In genomic region chr6:27772261-27773001, GRCh38 we compare ENCODE assay signal across 9 cellular contexts.
DNase-seq lines count a peak whose midpoint lies in the region; ATAC-seq and TF ChIP-seq lines count a peak whose summit lies in the region.
"Had no signal": no experiment of that assay in that cellular context is flagged by ENCODE, and none has a peak within 500 bp of the region (broad histone marks: within the 10 kb centered on the region; RNA-seq: fewer than 3 reads in every experiment).

No MANE protein-coding gene starts in this region.

- H4K91ac ChIP-seq in trophoblast cell (ENCODE audit: low read depth, low read length): no peak overlapping the region

- no peak for TF ChIP-seq EP300 in upper lobe of left lung (IDR thresholded peaks at IDR 0.05)

- no peak overlapping the region for H3K14ac ChIP-seq in trophoblast cell (ENCODE audit: low read length)

- H3K23ac ChIP-seq in trophoblast cell (ENCODE audit: low read length): no peak overlapping the region

- peak overlapping the region; percentile 63 for H3K4me2 ChIP-seq in trophoblast cell (ENCODE audit: low read length)

- ATAC-seq in GM21723 (IDR thresholded peaks at IDR 0.05; ENCODE audit: unreplicated experiment) (peak; percentile 79), Right ventricle myocardium superior (ENCODE audit: poor library complexity) (peak; percentile 97), upper lobe of left lung (ENCODE audit: low FRiP score in 2 of 2) (peak; percentile 93 to 96)

- no peaks in the 10 kb centered on the region for H3K36me3 Mint-ChIP-seq in activated naive CD4-positive, alpha-beta T cell treated with anti-CD3 and anti-CD28 coated beads, Interleukin-2, amount 10 ng/mL, durations not matched to agents 7 days and 5 days
- H3K36me3 Mint-ChIP-seq: activated naive CD8-positive, alpha-beta T cell had no signal

- no peaks in the 10 kb centered on the region for H3K79me2 ChIP-seq in trophoblast cell (ENCODE audit: control insufficient read depth, insufficient read depth, low read length, poor library complexity)

- no peak overlapping the region for H3K27ac ChIP-seq in trophoblast cell (ENCODE audit: low read depth, low read length)
- H3K27ac ChIP-seq in upper lobe of left lung: no peak overlapping the region

- H2BK12ac ChIP-seq in trophoblast cell (ENCODE audit: low read length): no peak overlapping the region

- no peak overlapping the region for H3K4me3 Mint-ChIP-seq in activated naive CD4-positive, alpha-beta T cell treated with anti-CD3 and anti-CD28 coated beads, Interleukin-2, amount 10 ng/mL, durations not matched to agents 7 days and 5 days
- H3K4me3 Mint-ChIP-seq: activated naive CD8-positive, alpha-beta T cell had no signal

- H2AFZ ChIP-seq in trophoblast cell (ENCODE audit: insufficient read depth, low read length, poor library complexity): no peak overlapping the region

- H3K27me3 ChIP-seq in MG63 (no peaks in the 10 kb centered on the region), trophoblast cell (ENCODE audit: insufficient read depth, low read length) (peaks cover 7% of the 10 kb centered on the region), upper lobe of left lung (no peaks in the 10 kb centered on the region)

- no peak overlapping the region for H3K27ac Mint-ChIP-seq in activated naive CD4-positive, alpha-beta T cell treated with anti-CD3 and anti-CD28 coated beads, Interleukin-2, amount 10 ng/mL, durations not matched to agents 7 days and 5 days
- H3K27ac Mint-ChIP-seq: activated naive CD8-positive, alpha-beta T cell had no signal

- H3K4me1 ChIP-seq in trophoblast cell (ENCODE audit: control insufficient read depth in 1 of 2, insufficient read depth in 2 of 2, low read length in 2 of 2): no peaks in the 10 kb centered on the region
- peaks cover 8 to 10% (median 10%) of the 10 kb centered on the region in 4 donors for H3K4me1 ChIP-seq in upper lobe of left lung

- intact Hi-C loops in Right ventricle myocardium superior (cut with DNase I): loop anchor here (5.0 kb wide), 1 partner anchor 125 kb away; no protein-coding TSS in a partner anchor

- CTCF ChIA-PET in activated naive CD4-positive, alpha-beta T cell treated with anti-CD3 and anti-CD28 coated beads, Interleukin-2, amount 10 ng/mL, durations not matched to agents 7 days and 5 days (lab: Charles Lee): interaction anchor here (0.7 to 3.4 kb wide), 14 partner anchors 9 to 1211 kb away, joined by 3 to 53 read pairs (median 6); no protein-coding TSS in a partner anchor

- peak overlapping the region; percentile 59 for H4K8ac ChIP-seq in trophoblast cell (ENCODE audit: low read depth, low read length)

- H3K9ac ChIP-seq in trophoblast cell (ENCODE audit: low read length): no peak overlapping the region

- H4K12ac ChIP-seq in trophoblast cell (ENCODE audit: low read depth, low read length): no peak overlapping the region

- no peaks in the 10 kb centered on the region for H3K9me3 ChIP-seq in MG63
- H3K9me3 ChIP-seq in trophoblast cell (ENCODE audit: insufficient read depth, low read depth, low read length): no peaks in the 10 kb centered on the region
- no peaks in the 10 kb centered on the region for H3K9me3 ChIP-seq in upper lobe of left lung

- no CpG with 5 or more reads among the region's 33 CpGs for WGBS in trophoblast cell (ENCODE audit: extremely low coverage, insufficient coverage, insufficient read length)
- WGBS in upper lobe of left lung, 2 donors: 15 to 24% methylated on average over 13 to 30 of the region's 33 CpGs

- TF ChIP-seq POLR2A in upper lobe of left lung (IDR thresholded peaks at IDR 0.05): no peak

- H3K4me3 ChIP-seq in MG63: no peak overlapping the region
- H3K4me3 ChIP-seq in trophoblast cell (ENCODE audit: low read depth, low read length): no peak overlapping the region
- H3K4me3 ChIP-seq in upper lobe of left lung: no peak overlapping the region

- H3K79me1 ChIP-seq in trophoblast cell (ENCODE audit: low read length): no peaks in the 10 kb centered on the region

- no peaks in the 10 kb centered on the region for H3K9me3 Mint-ChIP-seq in activated naive CD4-positive, alpha-beta T cell treated with anti-CD3 and anti-CD28 coated beads, Interleukin-2, amount 10 ng/mL, durations not matched to agents 7 days and 5 days

- H3K18ac ChIP-seq in trophoblast cell (ENCODE audit: low read length): no peak overlapping the region

- peak; percentile 87 to 95 (median 90) for TF ChIP-seq CTCF in upper lobe of left lung (IDR thresholded peaks at IDR 0.05)

- no peak overlapping the region for H2BK5ac ChIP-seq in trophoblast cell (ENCODE audit: low read depth, low read length, poor library complexity)

- in situ Hi-C loops in SK-MEL-5 (cut with HindIII; ENCODE audit: low pct_unique_long_range_greater_than_20kb, low sequenced_read_pairs): no loop called here

- H3K27me3 Mint-ChIP-seq in activated naive CD4-positive, alpha-beta T cell treated with anti-CD3 and anti-CD28 coated beads, Interleukin-2, amount 10 ng/mL, durations not matched to agents 7 days and 5 days: peaks cover 37% of the 10 kb centered on the region

- H3K36me3 ChIP-seq in MG63: no peaks in the 10 kb centered on the region
- H3K36me3 ChIP-seq in trophoblast cell (ENCODE audit: control insufficient read depth in 1 of 2, insufficient read depth in 2 of 2, low read length in 2 of 2): no peaks in the 10 kb centered on the region
- no peaks in the 10 kb centered on the region for H3K36me3 ChIP-seq in upper lobe of left lung

- H2BK120ac ChIP-seq in trophoblast cell (ENCODE audit: insufficient read depth, low read length, poor library complexity): no peak overlapping the region

- DNase-seq in COLO668 (lab: John Stamatoyannopoulos, UW; ENCODE audit: unreplicated experiment) (peak; percentile 75), MG63 (peak; percentile 99), SK-MEL-5 (ENCODE audit: low read depth, low spot score) (peak; percentile 89), Right ventricle myocardium superior (peak; percentile 90), trophoblast cell (peak; percentile 82 to 93), upper lobe of left lung (peak; percentile 91 to 97)
- peak; percentile 92 for DNase-seq in activated naive CD4-positive, alpha-beta T cell treated with anti-CD3 and anti-CD28 coated beads, Interleukin-2, amount 10 ng/mL, durations not matched to agents 7 days and 5 days

- H3K4ac ChIP-seq in trophoblast cell (ENCODE audit: low read depth, low read length): no peak overlapping the region

- H3K4me1 Mint-ChIP-seq in activated naive CD4-positive, alpha-beta T cell treated with anti-CD3 and anti-CD28 coated beads, Interleukin-2, amount 10 ng/mL, durations not matched to agents 7 days and 5 days: peaks cover 17% of the 10 kb centered on the region

- no peak overlapping the region for H2AK5ac ChIP-seq in trophoblast cell (ENCODE audit: low read length)
